ENCODE assay signal across 1 cellular context in genomic region chr20:3406481-3407425, GRCh38.
A peak's percentile ranks its signal among the peaks of the same experiment; 100 is the strongest.
TF ChIP-seq lines count a peak whose summit lies in the region.

No MANE protein-coding gene starts in this region.

TF ChIP-seq in WTC11, 78 proteins besides CTCF, POLR2A, EP300 and RAD21:
- TF ChIP-seq ATF2 (CRISPR knock-in tag; IDR thresholded peaks at IDR 0.05; ENCODE audit: borderline replicate concordance, low read depth) (no peak), ZNF219 (CRISPR knock-in tag; IDR thresholded peaks at IDR 0.05; ENCODE audit: borderline replicate concordance) (no peak), IRF2 (CRISPR knock-in tag; IDR thresholded peaks at IDR 0.05; ENCODE audit: borderline replicate concordance, low read depth) (no peak), GABPB1 (CRISPR knock-in tag; IDR thresholded peaks at IDR 0.05) (peak; percentile 9; the same call in 1 of the 2 replicates)
